Comparison of ENCODE assay signal across 2 cellular contexts in genomic region chr17:7307686-7308624, GRCh38.
TF ChIP-seq lines count a peak whose summit lies in the region.

No MANE protein-coding gene starts in this region.

TF ChIP-seq in WTC11, 78 proteins besides CTCF, POLR2A, EP300 and RAD21 (continues in another document):
- TF ChIP-seq ZNF423 (CRISPR knock-in tag; IDR thresholded peaks at IDR 0.05) (no peak), ESRRA (CRISPR knock-in tag; IDR thresholded peaks at IDR 0.05; ENCODE audit: borderline replicate concordance) (peak; percentile 71; the same call in 1 of the 2 replicates), ZNF416 (CRISPR knock-in tag; IDR thresholded peaks at IDR 0.05) (0 out of 2 replicates have a peak, but pooled peaks have one; percentile 41), CDX4 (CRISPR knock-in tag; IDR thresholded peaks at IDR 0.05; ENCODE audit: borderline replicate concordance) (no peak), PREB (CRISPR knock-in tag; IDR thresholded peaks at IDR 0.05; ENCODE audit: borderline replicate concordance) (no peak), E2F1 (CRISPR knock-in tag; IDR thresholded peaks at IDR 0.05) (no peak), ZNF232 (CRISPR knock-in tag; IDR thresholded peaks at IDR 0.05) (no peak), MYBL2 (CRISPR knock-in tag; IDR thresholded peaks at IDR 0.05) (no peak), RORB (CRISPR knock-in tag; IDR thresholded peaks at IDR 0.05) (no peak), PRRX2 (CRISPR knock-in tag; IDR thresholded peaks at IDR 0.05) (no peak), ZNF121 (CRISPR knock-in tag; IDR thresholded peaks at IDR 0.05) (no peak), ZNF396 (CRISPR knock-in tag; IDR thresholded peaks at IDR 0.05; ENCODE audit: borderline replicate concordance) (no peak), ZBTB21 (CRISPR knock-in tag; IDR thresholded peaks at IDR 0.05; ENCODE audit: borderline replicate concordance) (no peak), SP1 (CRISPR knock-in tag; conservative IDR thresholded peaks at IDR 0.05) (no peak; the same call in 1 of the 2 replicates), CBFB (CRISPR knock-in tag; IDR thresholded peaks at IDR 0.05; ENCODE audit: low read depth) (no peak), ZNF532 (CRISPR knock-in tag; IDR thresholded peaks at IDR 0.05; ENCODE audit: borderline replicate concordance) (no peak), ZNF512 (CRISPR knock-in tag; IDR thresholded peaks at IDR 0.05; ENCODE audit: borderline replicate concordance) (no peak), MAX (CRISPR knock-in tag; IDR thresholded peaks at IDR 0.05) (peak; percentile 94)

TF ChIP-seq in HepG2, 621 proteins besides CTCF, POLR2A, EP300 and RAD21 (continues in another document):
- TF ChIP-seq POLR2AphosphoS5 (IDR thresholded peaks at IDR 0.05; ENCODE audit: low read depth, low read length) (no peak), KDM4B (CRISPR knock-in tag; IDR thresholded peaks at IDR 0.05) (no peak), ZNF704 (CRISPR knock-in tag; IDR thresholded peaks at IDR 0.05; ENCODE audit: borderline replicate concordance) (no peak), SKIL (CRISPR knock-in tag; IDR thresholded peaks at IDR 0.05; ENCODE audit: borderline replicate concordance) (no peak), ZFP90 (CRISPR knock-in tag; IDR thresholded peaks at IDR 0.05; ENCODE audit: borderline replicate concordance) (no peak), JARID2 (CRISPR knock-in tag; IDR thresholded peaks at IDR 0.05; ENCODE audit: insufficient replicate concordance) (no peak), FOXP4 (CRISPR knock-in tag; IDR thresholded peaks at IDR 0.05) (no peak), NFE2L2 (IDR thresholded peaks at IDR 0.05; ENCODE audit: low read length) (no peak), SP4 (CRISPR knock-in tag; IDR thresholded peaks at IDR 0.05) (0 out of 2 replicates have a peak, but pooled peaks have one; percentile 75), FOXJ3 (CRISPR knock-in tag; IDR thresholded peaks at IDR 0.05; ENCODE audit: borderline replicate concordance) (no peak), SRY (CRISPR knock-in tag; IDR thresholded peaks at IDR 0.05) (peak; percentile 51; the same call in 1 of the 2 replicates), RXRB (CRISPR knock-in tag; IDR thresholded peaks at IDR 0.05; ENCODE audit: borderline replicate concordance) (no peak), ZNF34 (CRISPR knock-in tag; IDR thresholded peaks at IDR 0.05; ENCODE audit: borderline replicate concordance) (no peak), CREB3 (CRISPR knock-in tag; IDR thresholded peaks at IDR 0.05) (no peak), ZNF44 (CRISPR knock-in tag; IDR thresholded peaks at IDR 0.05) (no peak), ZFY (CRISPR knock-in tag; IDR thresholded peaks at IDR 0.05) (peak; percentile 52; the same call in 1 of the 2 replicates), ZNF720 (CRISPR knock-in tag; IDR thresholded peaks at IDR 0.05) (no peak), KAT2B (IDR thresholded peaks at IDR 0.05; ENCODE audit: borderline replicate concordance, low read depth, low read length) (no peak), MXD3 (CRISPR knock-in tag; IDR thresholded peaks at IDR 0.05) (peak; percentile 75), ZNF691 (CRISPR knock-in tag; IDR thresholded peaks at IDR 0.05; ENCODE audit: borderline replicate concordance, low read depth) (no peak), CERS6 (CRISPR knock-in tag; IDR thresholded peaks at IDR 0.05) (no peak), ZNF569 (CRISPR knock-in tag; IDR thresholded peaks at IDR 0.05; ENCODE audit: borderline replicate concordance) (no peak), GMEB2 (CRISPR knock-in tag; IDR thresholded peaks at IDR 0.05; ENCODE audit: low read depth) (no peak), RARG (CRISPR knock-in tag; IDR thresholded peaks at IDR 0.05; ENCODE audit: low read depth) (no peak; the same call in 1 of the 2 replicates), GLI4 (CRISPR knock-in tag; IDR thresholded peaks at IDR 0.05; ENCODE audit: borderline replicate concordance) (no peak), HMG20A (CRISPR knock-in tag; IDR thresholded peaks at IDR 0.05; ENCODE audit: borderline replicate concordance) (no peak), RXRA (CRISPR knock-in tag; IDR thresholded peaks at IDR 0.05) (peak; percentile 38; the same call in 1 of the 2 replicates), CC2D1A (CRISPR knock-in tag; IDR thresholded peaks at IDR 0.05) (no peak), TRIM22 (IDR thresholded peaks at IDR 0.05) (no peak), FOXA1 (IDR thresholded peaks at IDR 0.05) (no peak), FOXA1 (CRISPR knock-in tag; IDR thresholded peaks at IDR 0.05) (no peak), ATF2 (CRISPR knock-in tag; IDR thresholded peaks at IDR 0.05) (no peak), EHMT2 (IDR thresholded peaks at IDR 0.05; ENCODE audit: borderline replicate concordance, low read depth, low read length) (no peak), ZNF709 (CRISPR knock-in tag; IDR thresholded peaks at IDR 0.05) (no peak), ZNF605 (CRISPR knock-in tag; IDR thresholded peaks at IDR 0.05) (no peak), LCORL (IDR thresholded peaks at IDR 0.05) (no peak), LCORL (CRISPR knock-in tag; IDR thresholded peaks at IDR 0.05) (no peak), TERF1 (CRISPR knock-in tag; IDR thresholded peaks at IDR 0.05) (peak; percentile 88; the same call in 1 of the 2 replicates), DRAP1 (CRISPR knock-in tag; IDR thresholded peaks at IDR 0.05) (no peak)
